ENCODE assay signal across 8 cellular contexts in genomic region chr10:99560277-99561126, GRCh38. TPM values are rescaled to one million over a fixed set of nuclear protein-coding genes. Genes with fewer than 3 reads are reported as not detected.
DNase-seq lines count a peak whose midpoint lies in the region; ATAC-seq and TF ChIP-seq lines count a peak whose summit lies in the region.

No MANE protein-coding gene starts in this region.

- TF ChIP-seq CTCF in BJ (IDR thresholded peaks at IDR 0.05; ENCODE audit: insufficient read depth, low read depth, low read length) = peak; percentile 73
- TF ChIP-seq CTCF in GM13976 (IDR thresholded peaks at IDR 0.05; ENCODE audit: borderline replicate concordance, control extremely low read depth, extremely low read depth, insufficient read depth, missing control alignments) = peak; percentile 58
- TF ChIP-seq CTCF in sigmoid colon (IDR thresholded peaks at IDR 0.05) = peak; percentile 49 to 79 (median 64)

- CTCF ChIA-PET in BJ (lab: Yijun Ruan, JAX) = interaction anchor here (0.6 to 6.0 kb wide), 27 partner anchors 8 to 541 kb away, joined by 3 to 45 read pairs (median 5); partner anchors contain the start of gene SLC25A28

- 35 to 53% methylated on average over 13 of the region's 13 CpGs for WGBS in sigmoid colon, 2 donors

- intact Hi-C loops in sigmoid colon (cut with DNase I) = loop anchor here (2.0 kb wide), 1 partner anchor 152 kb away; no protein-coding TSS in a partner anchor
- intact Hi-C loops in activated T-helper 2 cell treated with anti-CD3 and anti-CD28 coated beads, Interferon-gamma antibody, Interleukin-2, Interleukin-4, amounts not matched to agents 10 μg/mL and 5 μg/mL and 100 μg/mL, durations not matched to agents 14 hours and 24 hours and 36 hours (cut with micrococcal nuclease) = loop anchor here (2.0 kb wide), 2 partner anchors 52 to 150 kb away; no protein-coding TSS in a partner anchor

- in situ Hi-C loops in GM13976 (cut with MboI; ENCODE audit: low sequenced_read_pairs, unreplicated experiment) = loop anchor here (10.0 kb wide), 1 partner anchor 54 kb away; no protein-coding TSS in a partner anchor

- no peaks in the 10 kb centered on the region for H3K36me3 ChIP-seq in BJ (ENCODE audit: control insufficient read depth, insufficient read depth, low read length)
- H3K36me3 ChIP-seq in sigmoid colon = no peaks in the 10 kb centered on the region

- H3K27ac Mint-ChIP-seq in activated T-helper 2 cell treated with anti-CD3 and anti-CD28 coated beads, Interferon-gamma antibody, Interleukin-2, Interleukin-4, amounts not matched to agents 10 μg/mL and 5 μg/mL and 100 μg/mL, durations not matched to agents 14 hours and 24 hours and 36 hours = no peak overlapping the region

- no peak for TF ChIP-seq POLR2A in sigmoid colon (IDR thresholded peaks at IDR 0.05)

- H3K9me3 Mint-ChIP-seq in activated T-helper 2 cell treated with anti-CD3 and anti-CD28 coated beads, Interferon-gamma antibody, Interleukin-2, Interleukin-4, amounts not matched to agents 10 μg/mL and 5 μg/mL and 100 μg/mL, durations not matched to agents 14 hours and 24 hours and 36 hours = no peaks in the 10 kb centered on the region

- H3K27ac ChIP-seq in sigmoid colon = no peak overlapping the region

- no peaks in the 10 kb centered on the region for H3K36me3 Mint-ChIP-seq in activated T-helper 2 cell treated with anti-CD3 and anti-CD28 coated beads, Interferon-gamma antibody, Interleukin-2, Interleukin-4, amounts not matched to agents 10 μg/mL and 5 μg/mL and 100 μg/mL, durations not matched to agents 14 hours and 24 hours and 36 hours (ENCODE audit: low read depth)

- ATAC-seq in HG02798 (IDR thresholded peaks at IDR 0.05; ENCODE audit: poor library complexity, unreplicated experiment) = no peak

- peaks cover 30% of the 10 kb centered on the region for H3K27me3 Mint-ChIP-seq in activated T-helper 2 cell treated with anti-CD3 and anti-CD28 coated beads, Interferon-gamma antibody, Interleukin-2, Interleukin-4, amounts not matched to agents 10 μg/mL and 5 μg/mL and 100 μg/mL, durations not matched to agents 14 hours and 24 hours and 36 hours (ENCODE audit: low read depth)

- H3K9me3 ChIP-seq in sigmoid colon = no peaks in the 10 kb centered on the region

- POLR2A ChIA-PET in BJ (lab: Charles Lee) = no interaction called here

- TF ChIP-seq EP300 in sigmoid colon (IDR thresholded peaks at IDR 0.05) = no peak

- DNase-seq in BJ (ENCODE audit: low read depth) = no peak
- peak; percentile 50 for DNase-seq in GM13976 (ENCODE audit: low spot score)
- DNase-seq in NCI-H82 treated with DMSO at 0.1 percent for 48 hours (lab: John Stamatoyannopoulos, UW; ENCODE audit: unreplicated experiment) = peak; percentile 42
- DNase-seq in activated T-cell treated with anti-CD3 and anti-CD28 coated beads, Interleukin-2, amount 50 U/mL, for 48 hours = peak; percentile 51 to 52
- peak; percentile 47 for DNase-seq in globus pallidus (ENCODE audit: low spot score)
- DNase-seq in sigmoid colon = peak; percentile 69
- DNase-seq in activated T-helper 2 cell treated with anti-CD3 and anti-CD28 coated beads, Interferon-gamma antibody, Interleukin-2, Interleukin-4, amounts not matched to agents 10 μg/mL and 5 μg/mL and 100 μg/mL, durations not matched to agents 14 hours and 24 hours and 36 hours (ENCODE audit: low spot score) = no peak

- H3K4me3 ChIP-seq in BJ (ENCODE audit: low read depth, low read length) (no peak overlapping the region), sigmoid colon (no peak overlapping the region)

- no peak overlapping the region for H3K4me3 Mint-ChIP-seq in activated T-helper 2 cell treated with anti-CD3 and anti-CD28 coated beads, Interferon-gamma antibody, Interleukin-2, Interleukin-4, amounts not matched to agents 10 μg/mL and 5 μg/mL and 100 μg/mL, durations not matched to agents 14 hours and 24 hours and 36 hours (ENCODE audit: low read depth)

- H3K4me1 ChIP-seq in sigmoid colon = no peaks in the 10 kb centered on the region

- peaks cover 13% of the 10 kb centered on the region for H3K27me3 ChIP-seq in BJ (ENCODE audit: control insufficient read depth, insufficient read depth, low read length)
- H3K27me3 ChIP-seq in sigmoid colon = no peaks in the 10 kb centered on the region

- peaks cover 8% of the 10 kb centered on the region for H3K4me1 Mint-ChIP-seq in activated T-helper 2 cell treated with anti-CD3 and anti-CD28 coated beads, Interferon-gamma antibody, Interleukin-2, Interleukin-4, amounts not matched to agents 10 μg/mL and 5 μg/mL and 100 μg/mL, durations not matched to agents 14 hours and 24 hours and 36 hours (ENCODE audit: low read depth)

RNA-seq across cellular contexts. Expression of gene NKX2-3, which starts 27.8 kb away (rescaled TPM):
- not detected in 2 replicates for polyA plus RNA-seq in BJ (2011; rRNA removed)
- not detected in 2 replicates for polyA minus RNA-seq in BJ (2011; rRNA and poly(A)+ RNA removed)
- 10 to 100 TPM; 32.4 to 49.9 (median 34.1) TPM for total RNA-seq in sigmoid colon
- 1 to 10 TPM; 5.8 to 8.9 (median 7.2) TPM for polyA plus RNA-seq in sigmoid colon
- not detected in 2 replicates for total RNA-seq in activated T-helper 2 cell treated with anti-CD3 and anti-CD28 coated beads, Interferon-gamma antibody, Interleukin-2, Interleukin-4, amounts not matched to agents 10 μg/mL and 5 μg/mL and 100 μg/mL, durations not matched to agents 14 hours and 24 hours and 36 hours

RNA-seq across cellular contexts. Expression of gene SLC25A28, which starts 59.7 kb away (rescaled TPM):
- polyA plus RNA-seq in BJ (2011; rRNA removed) (33.7 and 38.9 TPM in 2 replicates), sigmoid colon (10 to 100 TPM; 18.0 to 49.2 (median 23.4) TPM)
- polyA minus RNA-seq in BJ (2011; rRNA and poly(A)+ RNA removed) = 22.0 and 38.1 TPM in 2 replicates
- 10 to 100 TPM; 25.7 to 65.1 (median 39.7) TPM for total RNA-seq in sigmoid colon
- 45.0 and 46.5 TPM in 2 replicates for total RNA-seq in activated T-helper 2 cell treated with anti-CD3 and anti-CD28 coated beads, Interferon-gamma antibody, Interleukin-2, Interleukin-4, amounts not matched to agents 10 μg/mL and 5 μg/mL and 100 μg/mL, durations not matched to agents 14 hours and 24 hours and 36 hours

Comparison
In these comparisons a context has a peak if more than half of its experiments do, and no peak if none do; other contexts are left out.
1. DNase-seq: peak in GM13976 (single experiment), NCI-H82 treated with DMSO at 0.1 percent for 48 hours (single experiment), activated T-cell treated with anti-CD3 and anti-CD28 coated beads, Interleukin-2, amount 50 U/mL, for 48 hours (2 of 2), globus pallidus (single experiment) and sigmoid colon (single experiment); none in BJ (single experiment) and activated T-helper 2 cell treated with anti-CD3 and anti-CD28 coated beads, Interferon-gamma antibody, Interleukin-2, Interleukin-4, amounts not matched to agents 10 μg/mL and 5 μg/mL and 100 μg/mL, durations not matched to agents 14 hours and 24 hours and 36 hours (single experiment).
2. RNA of gene NKX2-3, which starts 27.8 kb away (total RNA-seq): 32.4 to 49.9 TPM in sigmoid colon; not detected in activated T-helper 2 cell treated with anti-CD3 and anti-CD28 coated beads, Interferon-gamma antibody, Interleukin-2, Interleukin-4, amounts not matched to agents 10 μg/mL and 5 μg/mL and 100 μg/mL, durations not matched to agents 14 hours and 24 hours and 36 hours; every median in the first group is over 10 times any median in the second.
3. Peak in every context shown above with its lines, with median percentiles within 50 percentile points of each other: CTCF ChIP-seq.